ENCODE assay signal across 8 cellular contexts in genomic region chr11:68684385-68685356, GRCh38. TPM values are rescaled to one million over a fixed set of nuclear protein-coding genes. Genes with fewer than 3 reads are reported as not detected.
DNase-seq lines count a peak whose midpoint lies in the region; ATAC-seq, FAIRE-seq and TF ChIP-seq lines count a peak whose summit lies in the region.

A gene with protein sequence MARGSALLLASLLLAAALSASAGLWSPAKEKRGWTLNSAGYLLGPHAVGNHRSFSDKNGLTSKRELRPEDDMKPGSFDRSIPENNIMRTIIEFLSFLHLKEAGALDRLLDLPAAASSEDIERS (plus strand): TSS chr11:68684544. CDS start chr11:68684924, 380 bp downstream.

- DNase-seq in DMS53 treated with DMSO at 0.1 percent for 48 hours (lab: John Stamatoyannopoulos, UW; ENCODE audit: unreplicated experiment) = peak; percentile 16
- DNase-seq in NCI-H460 (ENCODE audit: extremely low read depth, low read depth) = peak; percentile 23
- peak; percentile 26 for DNase-seq in epithelial cell of esophagus (ENCODE audit: low read depth)
- DNase-seq in pancreas = peak in 2 of 6 donors; percentile 70
- no peak for DNase-seq in WERI-Rb-1
- DNase-seq in hippocampal formation (lab: John Stamatoyannopoulos, UW) = no peak

- WGBS in pancreas, 2 donors = 7 to 8% methylated on average over 71 to 113 of the region's 113 CpGs

- H3K27me3 ChIP-seq in pancreas = peaks cover 0 to 14% (median 4%) of the 10 kb centered on the region in 4 donors
- H3K27me3 ChIP-seq in WERI-Rb-1 (ENCODE audit: insufficient read depth, low read depth, severe bottlenecking) = peaks cover 2% of the 10 kb centered on the region

- no peak for FAIRE-seq in pancreas (lab: Jason Lieb, UNC)

- H3K27ac ChIP-seq in pancreas (no peak within 1 kb of the TSS), WERI-Rb-1 (no peak within 1 kb of the TSS)

- H3K4me3 ChIP-seq in epithelial cell of esophagus (ENCODE audit: low read length) (peak within 1 kb of the TSS; percentile 27), pancreas (peak within 1 kb of the TSS in 3 of 4 donors; percentile 5 to 51 (median 29)), WERI-Rb-1 (ENCODE audit: low read depth, low read length) (no peak within 1 kb of the TSS)

- TF ChIP-seq CTCF in epithelial cell of esophagus (IDR thresholded peaks at IDR 0.05; ENCODE audit: insufficient read depth, low read depth, low read length, missing control alignments) = no peak
- no peak for TF ChIP-seq CTCF in pancreas (IDR thresholded peaks at IDR 0.05)
- no peak for TF ChIP-seq CTCF in WERI-Rb-1 (IDR thresholded peaks at IDR 0.05; ENCODE audit: low read depth, low read length)

- intact Hi-C loops in pancreas (cut with DNase I) = no loop called here

- H3K9me3 ChIP-seq in pancreas = no peaks in the 10 kb centered on the region
- H3K9me3 ChIP-seq in WERI-Rb-1 (ENCODE audit: severe bottlenecking) = no peaks in the 10 kb centered on the region

- peak; percentile 71 to 78 (median 74) for ATAC-seq in pancreas
- no peak for ATAC-seq in GM18519 (IDR thresholded peaks at IDR 0.05; ENCODE audit: low FRiP score, unreplicated experiment)
- ATAC-seq in GM18868 (IDR thresholded peaks at IDR 0.05; ENCODE audit: unreplicated experiment) = no peak

- H3K36me3 ChIP-seq in pancreas (no peaks in the 10 kb centered on the region), WERI-Rb-1 (no peaks in the 10 kb centered on the region)

- peaks cover 0 to 9% (median 0%) of the 10 kb centered on the region in 3 donors for H3K4me1 ChIP-seq in pancreas

RNA-seq across cellular contexts. Expression of the gene that starts here (rescaled TPM):
- 35.4 and 37.1 TPM in 2 replicates for total RNA-seq in NCI-H460 (2014; rRNA removed; shearing (Covaris generic))
- 84.8 and 101 TPM in 2 replicates for polyA plus RNA-seq in NCI-H460 (2014; cell fraction: nucleus; rRNA removed)
- 1 to 10 TPM in 3 of 6 donors, under 1 TPM in 3; 0.38 to 1.6 (median 0.98) TPM for total RNA-seq in pancreas
- polyA plus RNA-seq in pancreas = 1 to 10 TPM in 1 of 2 donors, under 1 TPM in 1; 0.72 to 6.3 TPM

Comparison
In these comparisons a context has a peak if more than half of its experiments do, and no peak if none do; other contexts are left out.
1. RNA of the gene that starts here (total RNA-seq): 35.4 to 37.1 TPM in NCI-H460; 0.38 to 1.6 TPM in pancreas; every median in the first group is over 10 times any median in the second.
2. DNase-seq: peak in DMS53 treated with DMSO at 0.1 percent for 48 hours (single experiment), NCI-H460 (single experiment) and epithelial cell of esophagus (single experiment); none in WERI-Rb-1 (single experiment) and hippocampal formation (0 of 2).
3. ATAC-seq: peak in pancreas (4 of 4); none in GM18519 (single experiment) and GM18868 (single experiment).